Comparison of ENCODE assay signal across 8 cellular contexts in genomic region chr4:185472063-185472542, GRCh38. TPM values are rescaled to one million over a fixed set of nuclear protein-coding genes. Genes with fewer than 3 reads are reported as not detected.
DNase-seq lines count a peak whose midpoint lies in the region; ATAC-seq and TF ChIP-seq lines count a peak whose summit lies in the region.

No MANE protein-coding gene starts in this region.

- peak overlapping the region; percentile 80 for H3K4me2 ChIP-seq in PC-9

- BruUV-seq in PC-9 (replicated peaks; lab: Mats Ljungman, UMichigan) = TSS peak; percentile 54

- intact Hi-C loops in PC-9 (cut with micrococcal nuclease; ENCODE audit: unreplicated experiment) = loop anchor here (5.0 to 10.0 kb wide), 2 partner anchors 267 to 565 kb away; partner anchors contain the start of genes CFAP97 and SNX25
- intact Hi-C loops in spleen (cut with DNase I; ENCODE audit: low total_unique reads) = loop anchor here (5.0 kb wide), 1 partner anchor 125 kb away; no protein-coding TSS in a partner anchor

- H3K27ac ChIP-seq in PC-9 = no peak overlapping the region
- H3K27ac ChIP-seq in spleen = peak overlapping the region in 7 of 8 donors; percentile 39 to 82 (median 75)

- ATAC-seq in GM21528 (IDR thresholded peaks at IDR 0.05; ENCODE audit: low FRiP score, unreplicated experiment) (no peak), HG02885 (IDR thresholded peaks at IDR 0.05; ENCODE audit: poor library complexity, unreplicated experiment) (no peak)

- CTCF ChIA-PET in PC-9 (lab: Charles Lee) = interaction anchor here (0.7 kb wide), 1 partner anchor 127 kb away, joined by 3 read pairs; no protein-coding TSS in a partner anchor

- TF ChIP-seq POLR2A in spleen (IDR thresholded peaks at IDR 0.05) = no peak

- WGBS in spleen, 5 donors = 29 to 39% (median 31%) methylated on average over 11 of the region's 11 CpGs

- no peaks in the 10 kb centered on the region for H3K9me3 ChIP-seq in PC-9 (ENCODE audit: insufficient read depth, low read depth)
- no peaks in the 10 kb centered on the region for H3K9me3 ChIP-seq in spleen

- H3K27me3 ChIP-seq in PC-9 (ENCODE audit: insufficient read depth, low read depth) = no peaks in the 10 kb centered on the region
- H3K27me3 ChIP-seq in spleen (replicated peaks in 1 of 7) = peaks cover 0 to 30% (median 0%) of the 10 kb centered on the region in 7 donors

- DNase-seq in NCI-H1417 (lab: John Stamatoyannopoulos, UW) (peak in 2 of 3 experiments; percentile 54 to 74), NCI-H1417 treated with DMSO at 0.1 percent for 48 hours (lab: John Stamatoyannopoulos, UW) (no peak), PC-9 (no peak), foreskin fibroblast (peak in 1 of 2 donors; percentile 5), spleen (no peak), NCI-H1105 treated with DMSO at 0.1 percent for 48 hours (lab: John Stamatoyannopoulos, UW) (no peak)

- H3K9me2 ChIP-seq in PC-9 (ENCODE audit: insufficient read depth) = no peaks in the 10 kb centered on the region

- no peaks in the 10 kb centered on the region for H3F3A ChIP-seq in PC-9 (ENCODE audit: insufficient read depth, low read depth)

- H3K4me1 ChIP-seq in PC-9 (replicated peaks; ENCODE audit: insufficient read depth) = 0 out of 2 replicates have a peak, but pooled peaks cover 4% of the 10 kb centered on the region
- H3K4me1 ChIP-seq in spleen = peaks cover 5 to 24% (median 19%) of the 10 kb centered on the region in 6 donors

- TF ChIP-seq CTCF in PC-9 (conservative IDR thresholded peaks at IDR 0.05) = no peak
- no peak for TF ChIP-seq CTCF in foreskin fibroblast (IDR thresholded peaks at IDR 0.05; ENCODE audit: low read depth, low read length)
- TF ChIP-seq CTCF in spleen (IDR thresholded peaks at IDR 0.05 in 8 of 11, conservative IDR thresholded peaks at IDR 0.05 in 3 of 11) = no peak

- POLR2A ChIA-PET in PC-9 (lab: Charles Lee; ENCODE audit: unreplicated experiment) = no interaction called here

- peak overlapping the region; percentile 88 for H2AFZ ChIP-seq in PC-9

- H3K4me3 ChIP-seq in PC-9 (peak overlapping the region; percentile 68), foreskin fibroblast (ENCODE audit: low read depth in 1 of 2, low read length in 2 of 2) (peak overlapping the region; percentile 54 to 67), spleen (peak overlapping the region; percentile 56 to 87 (median 76))

- H4K20me1 ChIP-seq in PC-9 (ENCODE audit: insufficient read depth) = no peaks in the 10 kb centered on the region

- H3K79me2 ChIP-seq in PC-9 (ENCODE audit: low read depth) = no peaks in the 10 kb centered on the region

- H3K36me3 ChIP-seq in PC-9 (ENCODE audit: low read depth) = no peaks in the 10 kb centered on the region
- no peaks in the 10 kb centered on the region for H3K36me3 ChIP-seq in spleen

RNA-seq across cellular contexts. Expression of gene CCDC110, which starts 0.6 kb away (rescaled TPM):
- total RNA-seq in PC-9 (2021) (2.1 and 4.3 TPM in 2 replicates), spleen (1 to 10 TPM in 2 of 7 donors, under 1 TPM in 5; 0.60 to 4.7 (median 0.87) TPM)
- under 1 TPM; 0.20 to 0.26 (median 0.22) TPM for polyA plus RNA-seq in spleen

RNA-seq across cellular contexts. Expression of gene UFSP2, which starts 46.3 kb away (rescaled TPM):
- total RNA-seq in PC-9 (2021) (22.7 and 26.8 TPM in 2 replicates), spleen (10 to 100 TPM; 19.9 to 44.1 (median 26.3) TPM)
- 10 to 100 TPM; 11.0 to 16.9 (median 13.4) TPM for polyA plus RNA-seq in spleen

Comparison
In these comparisons a context has a peak if more than half of its experiments do, and no peak if none do; other contexts are left out.
1. DNase-seq: peak in NCI-H1417 (2 of 3); none in NCI-H1417 treated with DMSO at 0.1 percent for 48 hours (single experiment), PC-9 (0 of 2), spleen (single experiment) and NCI-H1105 treated with DMSO at 0.1 percent for 48 hours (single experiment).
2. Peak in every context shown above with its lines, with median percentiles within 50 percentile points of each other: H3K4me3 ChIP-seq.